In the genomic region with DNA sequence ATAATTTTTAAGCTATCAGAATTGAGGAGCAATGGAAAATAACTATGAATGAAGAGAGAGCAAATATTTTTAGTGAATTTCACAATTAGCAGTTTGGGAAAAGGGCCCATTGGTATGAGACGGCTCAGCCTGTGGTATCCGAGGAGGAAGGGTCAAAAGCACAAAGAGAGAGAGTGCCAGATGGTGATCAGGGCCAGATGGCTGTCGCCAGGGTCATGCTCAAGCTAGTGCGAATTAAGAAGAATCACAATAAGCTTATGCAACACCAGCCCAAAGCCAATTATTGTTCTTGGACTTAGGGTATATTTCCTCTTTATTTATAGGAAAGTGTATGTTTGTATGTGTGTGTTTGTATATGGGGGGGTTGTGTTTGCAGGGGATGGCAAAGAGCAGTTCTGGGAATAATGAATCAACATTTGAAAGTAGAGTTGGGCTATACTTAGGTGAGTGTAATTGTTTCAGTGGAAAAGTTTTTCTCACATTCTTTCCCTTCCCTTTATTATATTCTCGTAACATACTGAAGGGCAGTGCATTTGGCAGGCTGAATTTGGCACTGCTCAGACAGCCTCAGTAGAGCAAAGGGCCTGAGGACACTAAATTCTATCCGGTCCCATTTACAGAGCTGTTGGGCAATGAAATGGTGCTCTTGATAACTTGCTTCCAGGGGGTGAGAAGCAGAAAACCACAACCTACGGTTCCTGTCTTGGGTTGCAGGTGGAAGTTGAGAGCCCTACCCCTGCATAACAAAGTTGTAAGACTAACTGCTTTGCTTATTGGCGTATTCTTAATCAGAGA, we compare ENCODE assay signal across 10 cellular contexts. TPM values are rescaled to one million over a fixed set of nuclear protein-coding genes. Genes with fewer than 3 reads are reported as not detected.
DNase-seq lines count a peak whose midpoint lies in the region; ATAC-seq and TF ChIP-seq lines count a peak whose summit lies in the region.
"Had no signal": no experiment of that assay in that cellular context is flagged by ENCODE, and none has a peak within 500 bp of the region (broad histone marks: within the 10 kb centered on the region; RNA-seq: fewer than 3 reads in every experiment).

No MANE protein-coding gene starts in this region.

- H3K4me1 ChIP-seq in right atrium auricular region (peaks cover 0 to 14% of the 10 kb centered on the region in 2 donors), stomach (peaks cover 9 to 21% (median 16%) of the 10 kb centered on the region in 4 donors)
- H3K4me1 ChIP-seq: parathyroid adenoma had no signal

- H3K36me3 ChIP-seq in WERI-Rb-1 (peaks cover 7% of the 10 kb centered on the region), right atrium auricular region (no peaks in the 10 kb centered on the region), stomach (peaks cover 0 to 7% (median 4%) of the 10 kb centered on the region in 4 donors)

- H3K27ac ChIP-seq in WERI-Rb-1 (peak overlapping the region; percentile 49), right atrium auricular region (peak overlapping the region; percentile 50 to 56), stomach (peak overlapping the region in 4 of 5 donors; percentile 58 to 71 (median 66))
- H3K27ac ChIP-seq: parathyroid adenoma had no signal

- H3K27me3 ChIP-seq in WERI-Rb-1 (ENCODE audit: insufficient read depth, low read depth, severe bottlenecking) (no peaks in the 10 kb centered on the region), right atrium auricular region (no peaks in the 10 kb centered on the region), stomach (no peaks in the 10 kb centered on the region)

- H3K4me1 Mint-ChIP-seq in immature natural killer cell, result peaks cover 0 to 2% of the 10 kb centered on the region in 2 donors

- DNase-seq in WERI-Rb-1, result peak; percentile 94
- peak; percentile 82 for DNase-seq in right atrium auricular region (ENCODE audit: low spot score)
- no peak for DNase-seq in stomach
- DNase-seq in GDM1 (lab: John Stamatoyannopoulos, UW), result no peak
- DNase-seq in foreskin melanocyte, result no peak
- DNase-seq in immature natural killer cell, result no peak
- no peak for DNase-seq in ureter (ENCODE audit: low spot score)
- DNase-seq: activated CD8-positive, alpha-beta memory T cell treated with anti-CD3 and anti-CD28 coated beads for 24 hours had no signal

- peaks cover 11 to 27% (median 25%) of the 10 kb centered on the region in 3 donors for H3K36me3 Mint-ChIP-seq in immature natural killer cell

- WGBS in stomach, 5 donors, result 30 to 42% (median 37%) methylated on average over 8 of the region's 8 CpGs

- no peak for TF ChIP-seq EP300 in stomach (IDR thresholded peaks at IDR 0.05)

- no peaks in the 10 kb centered on the region for H3K27me3 Mint-ChIP-seq in immature natural killer cell (ENCODE audit: low read depth in 3 of 3)

- peaks cover 7% of the 10 kb centered on the region for H3K9me3 ChIP-seq in WERI-Rb-1 (ENCODE audit: severe bottlenecking)
- H3K9me3 ChIP-seq in right atrium auricular region, result peaks cover 13 to 15% of the 10 kb centered on the region in 2 donors
- peaks cover 0 to 15% (median 9%) of the 10 kb centered on the region in 4 donors for H3K9me3 ChIP-seq in stomach

- no peak for TF ChIP-seq CTCF in WERI-Rb-1 (IDR thresholded peaks at IDR 0.05; ENCODE audit: low read depth, low read length)
- no peak for TF ChIP-seq CTCF in right atrium auricular region (IDR thresholded peaks at IDR 0.05)
- no peak for TF ChIP-seq CTCF in stomach (IDR thresholded peaks at IDR 0.05)

- peak; percentile 9 for ATAC-seq in GM19351 (IDR thresholded peaks at IDR 0.05; ENCODE audit: unreplicated experiment)

- H3K4me3 ChIP-seq in WERI-Rb-1 (ENCODE audit: low read depth, low read length) (no peak overlapping the region), right atrium auricular region (no peak overlapping the region), stomach (no peak overlapping the region)

- no peak overlapping the region for H3K27ac Mint-ChIP-seq in immature natural killer cell

- no peak overlapping the region for H3K4me3 Mint-ChIP-seq in immature natural killer cell

- intact Hi-C loops in stomach (cut with DNase I; ENCODE audit: low total_unique reads), result no loop called here

- H3K9me3 Mint-ChIP-seq in immature natural killer cell, result peaks cover 8 to 15% (median 11%) of the 10 kb centered on the region in 6 donors

- TF ChIP-seq POLR2A in stomach (IDR thresholded peaks at IDR 0.05), result no peak

RNA-seq across cellular contexts. Expression of gene DDR2, which starts 19.5 kb away (rescaled TPM):
- 10 to 100 TPM; 41.6 to 69.9 TPM for total RNA-seq in right atrium auricular region
- total RNA-seq in stomach, result 100 to 1,000 TPM in 1 of 5 donors, 10 to 100 TPM in 4; 17.7 to 117 (median 50.8) TPM
- polyA plus RNA-seq in stomach, result 10 to 100 TPM in 2 of 3 donors, 1 to 10 TPM in 1; 6.8 to 20.5 (median 18.6) TPM
- under 1 TPM in 2 of 3 donors, not detected in 1; 0.02 to 0.12 TPM for polyA plus RNA-seq in immature natural killer cell
- total RNA-seq in ureter, result 60.3 TPM

RNA-seq across cellular contexts. Expression of gene UAP1, which starts 51.3 kb away (rescaled TPM):
- total RNA-seq in right atrium auricular region, result 10 to 100 TPM; 37.5 to 53.1 TPM
- total RNA-seq in stomach, result 100 to 1,000 TPM in 2 of 5 donors, 10 to 100 TPM in 3; 16.5 to 184 (median 58.1) TPM
- polyA plus RNA-seq in stomach, result 100 to 1,000 TPM in 1 of 3 donors, 10 to 100 TPM in 2; 39.5 to 123 (median 58.8) TPM
- polyA plus RNA-seq in immature natural killer cell, result 10 to 100 TPM; 49.0 to 87.1 (median 57.0) TPM
- total RNA-seq in ureter, result 47.8 TPM

Comparison
In these comparisons a context has a peak if more than half of its experiments do, and no peak if none do; other contexts are left out.
1. DNase-seq: peak in WERI-Rb-1 (single experiment) and right atrium auricular region (single experiment); none in stomach (single experiment), GDM1 (single experiment), foreskin melanocyte (single experiment), immature natural killer cell (0 of 3) and ureter (single experiment).
2. Peak in every context shown above with its lines, with median percentiles within 50 percentile points of each other: H3K27ac ChIP-seq.